8 cellular contexts compared by ENCODE assay signal in the genomic region with DNA sequence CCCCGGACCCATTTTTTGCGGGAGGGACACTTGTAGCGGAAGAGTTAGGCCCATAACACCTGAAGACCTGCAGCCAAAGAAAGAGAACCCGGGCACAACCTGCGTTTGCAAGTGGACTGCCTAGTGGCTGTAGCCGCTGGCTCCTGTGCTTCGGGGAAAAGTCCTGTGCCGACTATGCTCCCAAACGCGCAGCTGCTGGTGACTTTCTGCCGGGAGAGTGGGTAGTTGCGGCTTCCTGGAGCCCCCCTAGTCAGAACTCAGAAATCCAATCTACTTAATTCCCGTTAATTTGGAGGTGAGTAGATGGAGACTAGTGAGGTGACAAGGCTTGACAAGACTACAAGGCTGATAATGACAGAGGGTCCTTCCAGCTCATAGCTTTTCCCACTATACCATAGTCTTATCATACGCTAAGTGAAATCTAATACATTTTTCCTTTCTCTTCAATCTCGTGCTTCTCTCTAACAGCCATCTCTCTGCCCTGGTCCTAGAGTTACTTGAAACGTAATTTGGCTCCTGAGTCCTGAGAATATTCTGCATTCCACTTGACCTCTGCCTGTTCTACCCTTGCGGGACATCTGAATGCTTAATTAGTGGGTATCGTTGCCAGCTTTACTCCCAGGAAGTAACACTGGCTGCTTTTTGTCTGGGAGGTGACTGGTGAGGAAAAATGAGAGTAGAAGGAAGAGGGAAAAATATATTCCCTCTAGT.
DNase-seq lines count a peak whose midpoint lies in the region; ATAC-seq and TF ChIP-seq lines count a peak whose summit lies in the region.

No MANE protein-coding gene starts in this region.

- no peak overlapping the region for H2AFZ ChIP-seq in OCI-LY1 (ENCODE audit: low read length)

- H3K36me3 ChIP-seq in OCI-LY1 (ENCODE audit: insufficient read depth, low read length) (peaks cover 32% of the 10 kb centered on the region), brain microvascular endothelial cell (replicated peaks) (peaks cover 5% of the 10 kb centered on the region)

- peaks cover 46% of the 10 kb centered on the region for H3K4me1 ChIP-seq in OCI-LY1 (ENCODE audit: insufficient read depth, low read length, severe bottlenecking)

- no peaks in the 10 kb centered on the region for H3K9me3 ChIP-seq in OCI-LY1 (ENCODE audit: low read length)

- no peak for TF ChIP-seq CTCF in OCI-LY1 (IDR thresholded peaks at IDR 0.05; ENCODE audit: low read length)
- TF ChIP-seq CTCF in brain microvascular endothelial cell (IDR thresholded peaks at IDR 0.05; ENCODE audit: low read depth, low read length, missing control alignments): no peak

- peak overlapping the region; percentile 95 for H3K9ac ChIP-seq in OCI-LY1 (ENCODE audit: low read length)

- H3K79me2 ChIP-seq in OCI-LY1 (ENCODE audit: insufficient read depth, low read length): peaks cover 37% of the 10 kb centered on the region

- no peaks in the 10 kb centered on the region for H4K20me1 ChIP-seq in OCI-LY1 (ENCODE audit: insufficient read depth, low read length)

- ATAC-seq in HG02970 (IDR thresholded peaks at IDR 0.05; ENCODE audit: low FRiP score, unreplicated experiment) (peak; percentile 13), HG03469 (IDR thresholded peaks at IDR 0.05; ENCODE audit: unreplicated experiment) (no peak)

- H3K27ac ChIP-seq in OCI-LY1 (ENCODE audit: low read depth, low read length, poor library complexity, severe bottlenecking) (peak overlapping the region; percentile 77), brain microvascular endothelial cell (peak overlapping the region; percentile 29)

- H3K4me3 ChIP-seq in OCI-LY1 (ENCODE audit: low read depth, low read length, poor library complexity, severe bottlenecking) (peak overlapping the region; percentile 89), brain microvascular endothelial cell (ENCODE audit: low read depth, low read length) (peak overlapping the region; percentile 74)

- H3F3A ChIP-seq in OCI-LY1 (ENCODE audit: insufficient read depth, low read length): peaks cover 6% of the 10 kb centered on the region; the same call in 1 of the 2 replicates

- in situ Hi-C loops in brain microvascular endothelial cell (cut with HindIII; ENCODE audit: low pct_ligation_motif_present, low sequenced_read_pairs): no loop called here

- H3K9me2 ChIP-seq in OCI-LY1 (ENCODE audit: low read depth, low read length): no peaks in the 10 kb centered on the region

- peak; percentile 50 for DNase-seq in ELR (ENCODE audit: low read depth)
- peak; percentile 10 for DNase-seq in brain microvascular endothelial cell
- peak; percentile 42 for DNase-seq in iris pigment epithelial cell (ENCODE audit: low read depth)
- DNase-seq in smooth muscle cell of the brain vasculature (ENCODE audit: low read depth, low spot score): peak; percentile 2
- no peak for DNase-seq in cerebellar nuclear complex (lab: John Stamatoyannopoulos, UW)

- H3K4me2 ChIP-seq in OCI-LY1 (ENCODE audit: low read length): peak overlapping the region; percentile 100

- no peaks in the 10 kb centered on the region for H3K27me3 ChIP-seq in OCI-LY1 (ENCODE audit: insufficient read depth, low read length)
- H3K27me3 ChIP-seq in brain microvascular endothelial cell (replicated peaks): no peaks in the 10 kb centered on the region

Comparison
In these comparisons a context has a peak if more than half of its experiments do, and no peak if none do; other contexts are left out.
1. DNase-seq: peak in ELR (single experiment), brain microvascular endothelial cell (single experiment), iris pigment epithelial cell (single experiment) and smooth muscle cell of the brain vasculature (single experiment); none in cerebellar nuclear complex (0 of 2).